In the genomic region with DNA sequence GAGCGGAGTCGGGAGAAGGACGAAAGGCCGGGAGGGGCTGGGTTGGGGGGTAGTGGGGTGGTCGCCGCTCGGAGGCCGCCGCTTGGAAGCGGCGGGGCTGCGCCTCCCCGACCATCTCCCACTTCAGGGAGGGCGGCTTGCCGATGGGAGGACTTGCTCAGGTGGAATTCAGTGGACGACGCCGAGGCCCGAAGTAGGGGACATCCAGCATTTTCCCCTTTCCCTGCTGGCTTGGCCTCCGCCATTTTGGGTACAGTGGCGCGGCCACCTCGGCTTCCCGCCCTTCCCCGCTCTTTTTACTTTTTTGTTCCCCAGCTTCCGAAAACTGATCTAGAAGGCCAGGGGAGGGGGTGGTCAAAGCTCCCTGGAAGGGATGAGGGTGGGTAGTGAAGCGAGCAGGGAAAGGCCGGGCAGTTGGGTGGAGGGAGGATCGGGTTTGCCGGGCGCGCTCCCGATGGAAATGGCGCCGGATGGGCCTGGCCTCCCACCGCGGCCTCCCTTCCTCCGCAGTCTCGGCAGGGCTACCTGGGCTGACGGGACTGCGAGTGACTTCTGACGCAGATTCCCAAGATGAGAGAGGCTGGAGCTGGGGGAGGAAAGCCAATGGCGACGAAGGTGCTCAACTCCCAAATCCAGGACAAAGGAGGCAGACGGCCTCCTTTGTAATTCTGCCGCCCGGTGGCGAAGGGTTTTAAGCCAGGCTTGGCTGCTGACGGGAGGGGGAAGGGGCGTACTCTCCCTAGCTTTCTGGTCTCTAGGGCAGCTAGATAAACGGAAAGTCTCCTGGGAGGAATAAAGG, we compare ENCODE assay signal across 1 cellular context.
A peak's percentile ranks its signal among the peaks of the same experiment; 100 is the strongest.
TF ChIP-seq lines count a peak whose summit lies in the region.

A gene (minus strand): TSS at position 670 of the 799 bp plus-strand sequence. CDS start 26,084 bp downstream, outside the sequence.

TF ChIP-seq in HepG2, 621 proteins besides CTCF, POLR2A, EP300 and RAD21 (continued from another document and continues in another):
- TF ChIP-seq, protein P1, sequence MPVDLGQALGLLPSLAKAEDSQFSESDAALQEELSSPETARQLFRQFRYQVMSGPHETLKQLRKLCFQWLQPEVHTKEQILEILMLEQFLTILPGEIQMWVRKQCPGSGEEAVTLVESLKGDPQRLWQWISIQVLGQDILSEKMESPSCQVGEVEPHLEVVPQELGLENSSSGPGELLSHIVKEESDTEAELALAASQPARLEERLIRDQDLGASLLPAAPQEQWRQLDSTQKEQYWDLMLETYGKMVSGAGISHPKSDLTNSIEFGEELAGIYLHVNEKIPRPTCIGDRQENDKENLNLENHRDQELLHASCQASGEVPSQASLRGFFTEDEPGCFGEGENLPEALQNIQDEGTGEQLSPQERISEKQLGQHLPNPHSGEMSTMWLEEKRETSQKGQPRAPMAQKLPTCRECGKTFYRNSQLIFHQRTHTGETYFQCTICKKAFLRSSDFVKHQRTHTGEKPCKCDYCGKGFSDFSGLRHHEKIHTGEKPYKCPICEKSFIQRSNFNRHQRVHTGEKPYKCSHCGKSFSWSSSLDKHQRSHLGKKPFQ (CRISPR knock-in tag; IDR thresholded peaks at IDR 0.05; ENCODE audit: insufficient replicate concordance): peak; percentile 67
- TF ChIP-seq CC2D1A (CRISPR knock-in tag; IDR thresholded peaks at IDR 0.05) (no peak), ZNF292 (CRISPR knock-in tag; IDR thresholded peaks at IDR 0.05; ENCODE audit: borderline replicate concordance, low read depth) (no peak), CENPT (CRISPR knock-in tag; IDR thresholded peaks at IDR 0.05; ENCODE audit: low read depth) (no peak), TOE1 (CRISPR knock-in tag; IDR thresholded peaks at IDR 0.05) (no peak), PRPF4 (IDR thresholded peaks at IDR 0.05; ENCODE audit: low read depth, low read length, poor library complexity, severe bottlenecking) (no peak), ZNF136 (CRISPR knock-in tag; IDR thresholded peaks at IDR 0.05; ENCODE audit: low read depth) (no peak), BORCS8-MEF2B (CRISPR knock-in tag; IDR thresholded peaks at IDR 0.05) (no peak), ZBTB21 (CRISPR knock-in tag; IDR thresholded peaks at IDR 0.05) (no peak), ZSCAN12 (CRISPR knock-in tag; IDR thresholded peaks at IDR 0.05) (no peak), ZBTB7A (CRISPR knock-in tag; IDR thresholded peaks at IDR 0.05) (0 out of 2 replicates have a peak, but pooled peaks have one; percentile 7), CHCHD3 (CRISPR knock-in tag; IDR thresholded peaks at IDR 0.05) (no peak), ZNF746 (CRISPR knock-in tag; IDR thresholded peaks at IDR 0.05) (0 out of 2 replicates have a peak, but pooled peaks have one; percentile 18), HDAC2 (CRISPR knock-in tag; IDR thresholded peaks at IDR 0.05) (no peak), ZNF563 (CRISPR knock-in tag; IDR thresholded peaks at IDR 0.05) (peak; percentile 5; the same call in 1 of the 2 replicates), AGO2 (optimal IDR thresholded peaks at IDR 0.05; ENCODE audit: low read depth, low read length) (peak; percentile 89), ARID2 (CRISPR knock-in tag; IDR thresholded peaks at IDR 0.05; ENCODE audit: borderline replicate concordance) (no peak), PAWR (CRISPR knock-in tag; IDR thresholded peaks at IDR 0.05; ENCODE audit: borderline replicate concordance) (0 out of 2 replicates have a peak, but pooled peaks have one; percentile 24)
- TF ChIP-seq, protein P2, sequence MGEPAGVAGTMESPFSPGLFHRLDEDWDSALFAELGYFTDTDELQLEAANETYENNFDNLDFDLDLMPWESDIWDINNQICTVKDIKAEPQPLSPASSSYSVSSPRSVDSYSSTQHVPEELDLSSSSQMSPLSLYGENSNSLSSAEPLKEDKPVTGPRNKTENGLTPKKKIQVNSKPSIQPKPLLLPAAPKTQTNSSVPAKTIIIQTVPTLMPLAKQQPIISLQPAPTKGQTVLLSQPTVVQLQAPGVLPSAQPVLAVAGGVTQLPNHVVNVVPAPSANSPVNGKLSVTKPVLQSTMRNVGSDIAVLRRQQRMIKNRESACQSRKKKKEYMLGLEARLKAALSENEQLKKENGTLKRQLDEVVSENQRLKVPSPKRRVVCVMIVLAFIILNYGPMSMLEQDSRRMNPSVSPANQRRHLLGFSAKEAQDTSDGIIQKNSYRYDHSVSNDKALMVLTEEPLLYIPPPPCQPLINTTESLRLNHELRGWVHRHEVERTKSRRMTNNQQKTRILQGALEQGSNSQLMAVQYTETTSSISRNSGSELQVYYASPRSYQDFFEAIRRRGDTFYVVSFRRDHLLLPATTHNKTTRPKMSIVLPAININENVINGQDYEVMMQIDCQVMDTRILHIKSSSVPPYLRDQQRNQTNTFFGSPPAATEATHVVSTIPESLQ (CRISPR knock-in tag; conservative IDR thresholded peaks at IDR 0.05): no peak
- TF ChIP-seq, protein P3, sequence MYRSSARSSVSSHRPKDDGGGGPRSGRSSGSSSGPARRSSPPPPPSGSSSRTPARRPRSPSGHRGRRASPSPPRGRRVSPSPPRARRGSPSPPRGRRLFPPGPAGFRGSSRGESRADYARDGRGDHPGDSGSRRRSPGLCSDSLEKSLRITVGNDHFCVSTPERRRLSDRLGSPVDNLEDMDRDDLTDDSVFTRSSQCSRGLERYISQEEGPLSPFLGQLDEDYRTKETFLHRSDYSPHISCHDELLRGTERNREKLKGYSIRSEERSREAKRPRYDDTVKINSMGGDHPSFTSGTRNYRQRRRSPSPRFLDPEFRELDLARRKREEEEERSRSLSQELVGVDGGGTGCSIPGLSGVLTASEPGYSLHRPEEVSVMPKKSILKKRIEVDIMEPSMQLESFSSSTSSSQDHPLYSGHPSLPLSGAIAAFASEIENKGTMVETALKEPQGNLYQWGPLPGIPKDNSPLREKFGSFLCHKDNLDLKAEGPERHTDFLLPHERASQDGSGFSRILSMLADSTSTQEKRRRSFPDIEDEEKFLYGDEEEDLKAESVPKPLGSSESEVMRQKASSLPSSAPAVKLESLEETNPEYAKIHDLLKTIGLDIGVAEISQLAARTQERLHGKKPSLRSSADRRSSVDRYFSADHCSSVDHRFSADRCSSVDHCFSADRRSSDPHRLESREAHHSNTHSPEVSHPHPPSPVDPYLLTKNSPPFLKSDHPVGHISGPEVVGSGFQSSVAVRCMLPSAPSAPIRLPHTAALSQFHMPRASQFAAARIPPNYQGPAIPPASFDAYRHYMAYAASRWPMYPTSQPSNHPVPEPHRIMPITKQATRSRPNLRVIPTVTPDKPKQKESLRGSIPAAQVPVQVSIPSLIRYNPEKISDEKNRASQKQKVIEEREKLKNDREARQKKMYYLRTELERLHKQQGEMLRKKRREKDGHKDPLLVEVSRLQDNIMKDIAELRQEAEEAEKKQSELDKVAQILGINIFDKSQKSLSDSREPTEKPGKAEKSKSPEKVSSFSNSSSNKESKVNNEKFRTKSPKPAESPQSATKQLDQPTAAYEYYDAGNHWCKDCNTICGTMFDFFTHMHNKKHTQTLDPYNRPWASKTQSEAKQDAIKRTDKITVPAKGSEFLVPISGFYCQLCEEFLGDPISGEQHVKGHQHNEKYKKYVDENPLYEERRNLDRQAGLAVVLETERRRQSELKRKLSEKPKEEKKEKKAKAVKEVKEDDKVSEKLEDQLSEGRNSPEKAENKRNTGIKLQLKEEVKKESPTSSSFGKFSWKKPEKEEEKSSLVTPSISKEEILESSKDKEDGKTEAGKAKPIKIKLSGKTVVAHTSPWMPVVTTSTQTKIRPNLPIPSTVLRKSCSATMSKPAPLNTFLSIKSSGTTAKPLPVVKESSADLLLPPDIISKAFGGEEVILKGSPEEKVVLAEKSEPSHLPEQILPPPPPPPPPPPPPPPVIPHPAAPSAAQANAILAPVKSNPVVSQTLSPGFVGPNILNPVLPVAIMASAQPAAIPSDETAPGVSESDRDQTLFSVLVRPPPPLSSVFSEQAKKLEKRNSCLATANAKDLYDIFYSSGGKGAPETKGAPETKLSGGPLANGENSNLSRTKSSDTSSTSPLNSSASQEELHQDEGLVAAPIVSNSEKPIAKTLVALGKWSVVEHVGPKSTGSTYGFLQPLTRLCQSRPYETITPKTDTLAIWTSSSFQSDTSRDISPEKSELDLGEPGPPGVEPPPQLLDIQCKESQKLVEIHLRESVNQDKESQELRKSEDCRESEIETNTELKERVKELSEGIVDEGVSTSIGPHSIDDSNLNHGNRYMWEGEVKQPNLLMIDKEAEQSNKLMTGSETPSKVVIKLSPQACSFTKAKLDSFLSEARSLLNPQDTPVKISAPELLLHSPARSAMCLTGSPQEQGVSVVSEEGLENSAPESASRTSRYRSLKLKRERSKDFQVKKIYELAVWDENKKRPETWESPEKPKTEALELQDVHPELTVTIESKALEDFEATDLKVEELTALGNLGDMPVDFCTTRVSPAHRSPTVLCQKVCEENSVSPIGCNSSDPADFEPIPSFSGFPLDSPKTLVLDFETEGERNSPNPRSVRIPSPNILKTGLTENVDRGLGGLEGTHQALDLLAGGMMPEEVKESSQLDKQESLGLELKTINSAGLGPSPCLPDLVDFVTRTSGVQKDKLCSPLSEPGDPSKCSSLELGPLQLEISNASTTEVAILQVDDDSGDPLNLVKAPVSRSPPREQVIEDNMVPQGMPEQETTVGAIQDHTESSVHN (CRISPR knock-in tag; IDR thresholded peaks at IDR 0.05): 0 out of 2 replicates have a peak, but pooled peaks have one; percentile 25
- TF ChIP-seq, protein P4, sequence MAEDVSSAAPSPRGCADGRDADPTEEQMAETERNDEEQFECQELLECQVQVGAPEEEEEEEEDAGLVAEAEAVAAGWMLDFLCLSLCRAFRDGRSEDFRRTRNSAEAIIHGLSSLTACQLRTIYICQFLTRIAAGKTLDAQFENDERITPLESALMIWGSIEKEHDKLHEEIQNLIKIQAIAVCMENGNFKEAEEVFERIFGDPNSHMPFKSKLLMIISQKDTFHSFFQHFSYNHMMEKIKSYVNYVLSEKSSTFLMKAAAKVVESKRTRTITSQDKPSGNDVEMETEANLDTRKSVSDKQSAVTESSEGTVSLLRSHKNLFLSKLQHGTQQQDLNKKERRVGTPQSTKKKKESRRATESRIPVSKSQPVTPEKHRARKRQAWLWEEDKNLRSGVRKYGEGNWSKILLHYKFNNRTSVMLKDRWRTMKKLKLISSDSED (CRISPR knock-in tag; IDR thresholded peaks at IDR 0.05): no peak
- TF ChIP-seq, protein P5, sequence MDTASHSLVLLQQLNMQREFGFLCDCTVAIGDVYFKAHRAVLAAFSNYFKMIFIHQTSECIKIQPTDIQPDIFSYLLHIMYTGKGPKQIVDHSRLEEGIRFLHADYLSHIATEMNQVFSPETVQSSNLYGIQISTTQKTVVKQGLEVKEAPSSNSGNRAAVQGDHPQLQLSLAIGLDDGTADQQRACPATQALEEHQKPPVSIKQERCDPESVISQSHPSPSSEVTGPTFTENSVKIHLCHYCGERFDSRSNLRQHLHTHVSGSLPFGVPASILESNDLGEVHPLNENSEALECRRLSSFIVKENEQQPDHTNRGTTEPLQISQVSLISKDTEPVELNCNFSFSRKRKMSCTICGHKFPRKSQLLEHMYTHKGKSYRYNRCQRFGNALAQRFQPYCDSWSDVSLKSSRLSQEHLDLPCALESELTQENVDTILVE (CRISPR knock-in tag; IDR thresholded peaks at IDR 0.05): no peak
- TF ChIP-seq, protein P6, sequence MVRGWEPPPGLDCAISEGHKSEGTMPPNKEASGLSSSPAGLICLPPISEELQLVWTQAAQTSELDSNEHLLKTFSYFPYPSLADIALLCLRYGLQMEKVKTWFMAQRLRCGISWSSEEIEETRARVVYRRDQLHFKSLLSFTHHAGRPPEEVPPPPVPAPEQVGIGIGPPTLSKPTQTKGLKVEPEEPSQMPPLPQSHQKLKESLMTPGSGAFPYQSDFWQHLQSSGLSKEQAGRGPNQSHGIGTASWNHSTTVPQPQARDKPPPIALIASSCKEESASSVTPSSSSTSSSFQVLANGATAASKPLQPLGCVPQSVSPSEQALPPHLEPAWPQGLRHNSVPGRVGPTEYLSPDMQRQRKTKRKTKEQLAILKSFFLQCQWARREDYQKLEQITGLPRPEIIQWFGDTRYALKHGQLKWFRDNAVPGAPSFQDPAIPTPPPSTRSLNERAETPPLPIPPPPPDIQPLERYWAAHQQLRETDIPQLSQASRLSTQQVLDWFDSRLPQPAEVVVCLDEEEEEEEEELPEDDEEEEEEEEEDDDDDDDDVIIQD (CRISPR knock-in tag; IDR thresholded peaks at IDR 0.05; ENCODE audit: low read depth): no peak
- TF ChIP-seq, protein P7, sequence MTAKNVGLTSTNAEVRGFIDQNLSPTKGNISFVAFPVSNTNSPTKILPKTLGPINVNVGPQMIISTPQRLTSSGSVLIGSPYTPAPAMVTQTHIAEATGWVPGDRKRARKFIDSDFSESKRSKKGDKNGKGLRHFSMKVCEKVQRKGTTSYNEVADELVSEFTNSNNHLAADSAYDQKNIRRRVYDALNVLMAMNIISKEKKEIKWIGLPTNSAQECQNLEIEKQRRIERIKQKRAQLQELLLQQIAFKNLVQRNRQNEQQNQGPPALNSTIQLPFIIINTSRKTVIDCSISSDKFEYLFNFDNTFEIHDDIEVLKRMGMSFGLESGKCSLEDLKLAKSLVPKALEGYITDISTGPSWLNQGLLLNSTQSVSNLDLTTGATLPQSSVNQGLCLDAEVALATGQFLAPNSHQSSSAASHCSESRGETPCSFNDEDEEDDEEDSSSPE (CRISPR knock-in tag; IDR thresholded peaks at IDR 0.05): peak; percentile 48
- TF ChIP-seq, protein P8, sequence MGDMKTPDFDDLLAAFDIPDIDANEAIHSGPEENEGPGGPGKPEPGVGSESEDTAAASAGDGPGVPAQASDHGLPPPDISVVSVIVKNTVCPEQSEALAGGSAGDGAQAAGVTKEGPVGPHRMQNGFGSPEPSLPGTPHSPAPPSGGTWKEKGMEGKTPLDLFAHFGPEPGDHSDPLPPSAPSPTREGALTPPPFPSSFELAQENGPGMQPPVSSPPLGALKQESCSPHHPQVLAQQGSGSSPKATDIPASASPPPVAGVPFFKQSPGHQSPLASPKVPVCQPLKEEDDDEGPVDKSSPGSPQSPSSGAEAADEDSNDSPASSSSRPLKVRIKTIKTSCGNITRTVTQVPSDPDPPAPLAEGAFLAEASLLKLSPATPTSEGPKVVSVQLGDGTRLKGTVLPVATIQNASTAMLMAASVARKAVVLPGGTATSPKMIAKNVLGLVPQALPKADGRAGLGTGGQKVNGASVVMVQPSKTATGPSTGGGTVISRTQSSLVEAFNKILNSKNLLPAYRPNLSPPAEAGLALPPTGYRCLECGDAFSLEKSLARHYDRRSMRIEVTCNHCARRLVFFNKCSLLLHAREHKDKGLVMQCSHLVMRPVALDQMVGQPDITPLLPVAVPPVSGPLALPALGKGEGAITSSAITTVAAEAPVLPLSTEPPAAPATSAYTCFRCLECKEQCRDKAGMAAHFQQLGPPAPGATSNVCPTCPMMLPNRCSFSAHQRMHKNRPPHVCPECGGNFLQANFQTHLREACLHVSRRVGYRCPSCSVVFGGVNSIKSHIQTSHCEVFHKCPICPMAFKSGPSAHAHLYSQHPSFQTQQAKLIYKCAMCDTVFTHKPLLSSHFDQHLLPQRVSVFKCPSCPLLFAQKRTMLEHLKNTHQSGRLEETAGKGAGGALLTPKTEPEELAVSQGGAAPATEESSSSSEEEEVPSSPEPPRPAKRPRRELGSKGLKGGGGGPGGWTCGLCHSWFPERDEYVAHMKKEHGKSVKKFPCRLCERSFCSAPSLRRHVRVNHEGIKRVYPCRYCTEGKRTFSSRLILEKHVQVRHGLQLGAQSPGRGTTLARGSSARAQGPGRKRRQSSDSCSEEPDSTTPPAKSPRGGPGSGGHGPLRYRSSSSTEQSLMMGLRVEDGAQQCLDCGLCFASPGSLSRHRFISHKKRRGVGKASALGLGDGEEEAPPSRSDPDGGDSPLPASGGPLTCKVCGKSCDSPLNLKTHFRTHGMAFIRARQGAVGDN (CRISPR knock-in tag; IDR thresholded peaks at IDR 0.05): no peak
